Comparison of ENCODE assay signal across 10 cellular contexts in genomic region chr9:87093777-87094176, GRCh38.
"Had no signal": no experiment of that assay in that cellular context is flagged by ENCODE, and none has a peak within 500 bp of the region (broad histone marks: within the 10 kb centered on the region; RNA-seq: fewer than 3 reads in every experiment).

No MANE protein-coding gene starts in this region.

- H3K9me3 ChIP-seq: HAP-1 had no signal

- H3K9me3 Mint-ChIP-seq: GM23338, HFFc6 had no signal

- H3K9ac ChIP-seq: GM23248 had no signal

- H3K4me1 Mint-ChIP-seq: GM23338, H9 had no signal

- H3K36me3 ChIP-seq: HAP-1 had no signal

- H3K4me3 Mint-ChIP-seq: GM23338, H9, HFFc6 had no signal

- H2AFZ ChIP-seq: GM23248, GM23338 had no signal

- H3K27ac Mint-ChIP-seq: GM23338, H9, HFFc6 had no signal

- DNase-seq: GM23248, GOT3, H7, H9, HCEC 1CT, HFFc6 had no signal

- ATAC-seq: GM23338, HCT116 had no signal

- H3K27ac ChIP-seq: GM23248 had no signal

- H3K4me1 ChIP-seq: HAP-1 had no signal

- H3K4me3 ChIP-seq: GM23248, GM23338, HAP-1 had no signal

- H3K4me2 ChIP-seq: GM23338 had no signal

- FAIRE-seq: H54 had no signal
